Comparison of ENCODE assay signal across 31 cellular contexts in genomic region chr18:69596345-69596744, GRCh38.
"Had no signal": no experiment of that assay in that cellular context is flagged by ENCODE, and none has a peak within 500 bp of the region (broad histone marks: within the 10 kb centered on the region; RNA-seq: fewer than 3 reads in every experiment).

No MANE protein-coding gene starts in this region.

- DNase-seq: activated CD4-positive, alpha-beta memory T cell treated with anti-CD3 and anti-CD28 coated beads, Interleukin-2, amount 10 ng/mL, durations not matched to agents 7 days and 5 days; activated CD4-positive, alpha-beta T cell treated with anti-CD3 and anti-CD28 coated beads for 1 hour; activated CD4-positive, alpha-beta T cell treated with anti-CD3 and anti-CD28 coated beads for 48 hours; activated CD4-positive, CD25-positive, alpha-beta regulatory T cell; activated CD8-positive, alpha-beta memory T cell treated with anti-CD3 and anti-CD28 coated beads for 24 hours; activated CD8-positive, alpha-beta memory T cell treated with anti-CD3 and anti-CD28 coated beads, Interleukin-2, amount 10 ng/mL, durations not matched to agents 7 days and 5 days; activated CD8-positive, alpha-beta memory T cell treated with anti-CD3 and anti-CD28 coated beads, Interleukin-2, amount 50 U/mL, for 48 hours; activated effector memory CD4-positive, alpha-beta T cell treated with Interleukin-2 at 50 U/mL for 16 hours; activated naive CD4-positive, alpha-beta T cell treated with anti-CD3 and anti-CD28 coated beads, Interleukin-2, amount 50 U/mL, for 16 hours; activated naive CD8-positive, alpha-beta T cell treated with anti-CD3 and anti-CD28 coated beads for 36 hours; activated T-cell treated with anti-CD3 and anti-CD28 coated beads, Interleukin-2, amount 50 U/mL, for 48 hours; amniotic stem cell; aorta; brain microvascular endothelial cell; central memory CD4-positive, alpha-beta T cell; KG1; MG63; NCI-H1048; NCI-H1436 treated with DMSO at 0.1 percent for 48 hours; NCI-H1694 treated with DMSO at 0.1 percent for 48 hours; NCI-H2029; NCI-H2107; NCI-H345; NCI-H524 treated with DMSO at 0.1 percent for 48 hours; NCI-H82; NK-92 treated with Interleukin-12 subunit alpha and Interleukin-12 subunit beta, amount 100 ng/mL, for 24 hours; Right ventricle myocardium superior; SW 1271; T-helper 1 cell; T-helper 2 cell; T-helper 9 cell had no signal
